In the genomic region with DNA sequence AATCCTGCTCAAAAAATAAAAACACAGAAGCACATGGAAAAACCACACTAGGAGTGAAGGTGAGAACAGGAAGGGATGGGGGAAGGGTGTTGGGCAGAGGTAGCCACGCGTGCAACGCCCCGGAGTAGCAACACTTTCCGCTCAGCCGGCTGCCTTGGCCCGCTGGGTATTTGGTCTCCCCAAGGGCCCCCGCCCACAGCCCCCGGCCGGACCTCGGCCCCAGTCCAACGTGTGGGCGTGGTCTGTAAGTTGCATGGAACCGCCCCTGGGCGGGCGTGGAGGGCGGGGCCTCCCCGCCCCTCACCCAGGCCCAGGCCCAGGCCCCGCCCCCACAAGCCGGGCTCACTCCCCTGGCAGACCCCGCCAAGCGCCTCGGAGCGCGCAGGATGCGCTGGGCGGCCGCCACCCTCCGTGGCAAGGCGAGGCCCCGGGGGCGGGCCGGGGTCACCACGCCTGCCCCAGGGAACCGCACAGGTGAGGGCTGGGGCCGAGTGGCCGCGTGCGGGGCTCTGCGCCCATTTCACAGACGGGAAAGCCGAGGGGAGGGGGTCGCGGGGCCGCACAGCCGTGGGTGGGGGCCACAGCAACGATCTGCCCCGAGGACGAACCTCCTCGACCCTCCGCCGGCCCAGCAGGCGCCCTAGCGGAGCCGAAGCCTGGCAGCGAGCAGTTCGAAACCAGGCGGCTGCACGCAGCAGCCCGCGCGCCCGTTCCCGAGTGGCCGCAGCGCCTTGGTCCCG, we compare ENCODE assay signal across 8 cellular contexts. TPM values are rescaled to one million over a fixed set of nuclear protein-coding genes. Genes with fewer than 3 reads are reported as not detected.
DNase-seq lines count a peak whose midpoint lies in the region; ATAC-seq and TF ChIP-seq lines count a peak whose summit lies in the region.

A gene (plus strand): TSS at position 345 of the 740 bp plus-strand sequence. CDS start 42 bp downstream, at position 387.

- TF ChIP-seq CTCF in CD14-positive monocyte (IDR thresholded peaks at IDR 0.05): no peak

- no peaks in the 10 kb centered on the region for H3K9me3 ChIP-seq in mononuclear cell (ENCODE audit: low read depth, low read length)

- H3K4me3 ChIP-seq in mononuclear cell (ENCODE audit: low read length): peak within 1 kb of the TSS; percentile 46

- POLR2A ChIA-PET in activated CD4-positive, alpha-beta T cell treated with anti-CD3 and anti-CD28 coated beads for 36 hours (lab: Charles Lee): interaction anchor here (1.1 to 2.8 kb wide), 2 partner anchors 33 to 40 kb away, joined by 3 to 11 read pairs; no protein-coding TSS in a partner anchor

- H3K4me1 Mint-ChIP-seq in CD14-positive monocyte: peaks cover 67% of the 10 kb centered on the region
- peaks cover 55% of the 10 kb centered on the region for H3K4me1 Mint-ChIP-seq in activated CD4-positive, alpha-beta T cell treated with anti-CD3 and anti-CD28 coated beads for 36 hours
- peaks cover 47 to 77% of the 10 kb centered on the region in 2 donors for H3K4me1 Mint-ChIP-seq in stimulated activated naive B cell treated with anti-CD40 and anti-IgM and Interleukin-4, amounts not matched to agents 10 μg/mL and 1 μg/mL and 100 μg/mL, for 72 hours

- H3K27me3 ChIP-seq in mononuclear cell (ENCODE audit: insufficient read depth, low read length): no peaks in the 10 kb centered on the region

- H3K27ac Mint-ChIP-seq in CD14-positive monocyte: peak within 1 kb of the TSS in 6 of 7 donors; percentile 71 to 93 (median 82)
- H3K27ac Mint-ChIP-seq in activated CD4-positive, alpha-beta T cell treated with anti-CD3 and anti-CD28 coated beads for 36 hours: peak within 1 kb of the TSS; percentile 98
- peak within 1 kb of the TSS; percentile 92 for H3K27ac Mint-ChIP-seq in stimulated activated naive B cell treated with anti-CD40 and anti-IgM and Interleukin-4, amounts not matched to agents 10 μg/mL and 1 μg/mL and 100 μg/mL, for 72 hours

- peaks cover 79% of the 10 kb centered on the region for H3K4me1 ChIP-seq in mononuclear cell (ENCODE audit: insufficient read depth, low read length)

- DNase-seq in CD14-positive monocyte (ENCODE audit: low spot score): no peak
- peak; percentile 86 for DNase-seq in activated CD4-positive, alpha-beta T cell treated with anti-CD3 and anti-CD28 coated beads for 36 hours
- peak; percentile 12 for DNase-seq in dermis blood vessel endothelial cell
- peak; percentile 75 for DNase-seq in stimulated activated naive B cell treated with anti-CD40 and anti-IgM and Interleukin-4, amounts not matched to agents 10 μg/mL and 1 μg/mL and 100 μg/mL, for 72 hours
- DNase-seq in NK-92 (lab: John Stamatoyannopoulos, UW; ENCODE audit: unreplicated experiment): no peak

- H3K27me3 Mint-ChIP-seq in CD14-positive monocyte (ENCODE audit: low read depth in 3 of 3): peaks cover 4 to 8% (median 6%) of the 10 kb centered on the region in 3 donors
- H3K27me3 Mint-ChIP-seq in activated CD4-positive, alpha-beta T cell treated with anti-CD3 and anti-CD28 coated beads for 36 hours: no peaks in the 10 kb centered on the region
- H3K27me3 Mint-ChIP-seq in stimulated activated naive B cell treated with anti-CD40 and anti-IgM and Interleukin-4, amounts not matched to agents 10 μg/mL and 1 μg/mL and 100 μg/mL, for 72 hours: no peaks in the 10 kb centered on the region

- ATAC-seq in GM19372 (IDR thresholded peaks at IDR 0.05; ENCODE audit: low read depth, unreplicated experiment) (peak; percentile 61), HG03571 (IDR thresholded peaks at IDR 0.05; ENCODE audit: unreplicated experiment) (peak; percentile 37)
- peak; percentile 66 for ATAC-seq in activated CD4-positive, alpha-beta T cell treated with anti-CD3 and anti-CD28 coated beads for 36 hours
- peak; percentile 66 to 71 for ATAC-seq in stimulated activated naive B cell treated with anti-CD40 and anti-IgM and Interleukin-4, amounts not matched to agents 10 μg/mL and 1 μg/mL and 100 μg/mL, for 72 hours (replicated peaks)

- intact Hi-C loops in CD14-positive monocyte (cut with micrococcal nuclease): no loop called here
- intact Hi-C loops in activated CD4-positive, alpha-beta T cell treated with anti-CD3 and anti-CD28 coated beads for 36 hours (cut with DNase I, micrococcal nuclease): loop anchor here (1.0 to 2.0 kb wide), 5 partner anchors 30 to 94 kb away; a partner anchor contains a TSS

- CTCF ChIA-PET in activated CD4-positive, alpha-beta T cell treated with anti-CD3 and anti-CD28 coated beads for 36 hours (lab: Charles Lee): interaction anchor here (0.8 to 2.4 kb wide), 4 partner anchors 10 to 57 kb away, joined by 3 to 9 read pairs (median 4); no protein-coding TSS in a partner anchor

- H3K9me3 Mint-ChIP-seq in CD14-positive monocyte: peaks cover 0 to 3% (median 0%) of the 10 kb centered on the region in 7 donors
- no peaks in the 10 kb centered on the region for H3K9me3 Mint-ChIP-seq in activated CD4-positive, alpha-beta T cell treated with anti-CD3 and anti-CD28 coated beads for 36 hours (ENCODE audit: low read depth)
- H3K9me3 Mint-ChIP-seq in stimulated activated naive B cell treated with anti-CD40 and anti-IgM and Interleukin-4, amounts not matched to agents 10 μg/mL and 1 μg/mL and 100 μg/mL, for 72 hours: no peaks in the 10 kb centered on the region

- peaks cover 3 to 7% of the 10 kb centered on the region in 2 donors for H3K36me3 Mint-ChIP-seq in CD14-positive monocyte
- H3K36me3 Mint-ChIP-seq in activated CD4-positive, alpha-beta T cell treated with anti-CD3 and anti-CD28 coated beads for 36 hours (ENCODE audit: low read depth): peaks cover 13% of the 10 kb centered on the region
- peaks cover 0 to 4% of the 10 kb centered on the region in 2 donors for H3K36me3 Mint-ChIP-seq in stimulated activated naive B cell treated with anti-CD40 and anti-IgM and Interleukin-4, amounts not matched to agents 10 μg/mL and 1 μg/mL and 100 μg/mL, for 72 hours

- H3K4me3 Mint-ChIP-seq in CD14-positive monocyte: peak within 1 kb of the TSS; percentile 90 to 94
- peak within 1 kb of the TSS; percentile 90 for H3K4me3 Mint-ChIP-seq in activated CD4-positive, alpha-beta T cell treated with anti-CD3 and anti-CD28 coated beads for 36 hours
- peak within 1 kb of the TSS; percentile 85 to 87 for H3K4me3 Mint-ChIP-seq in stimulated activated naive B cell treated with anti-CD40 and anti-IgM and Interleukin-4, amounts not matched to agents 10 μg/mL and 1 μg/mL and 100 μg/mL, for 72 hours

RNA-seq across cellular contexts. Expression of the gene that starts here (rescaled TPM):
- polyA plus RNA-seq in CD14-positive monocyte: 10 to 100 TPM; 10.5 to 15.7 TPM
- total RNA-seq in activated CD4-positive, alpha-beta T cell treated with anti-CD3 and anti-CD28 coated beads for 36 hours: 10 to 100 TPM; 51.4 to 57.9 TPM
- not detected in 2 replicates for total RNA-seq in dermis blood vessel endothelial cell
- total RNA-seq in mononuclear cell: 11.0 TPM

Comparison
In these comparisons a context has a peak if more than half of its experiments do, and no peak if none do; other contexts are left out.
1. RNA of the gene that starts here (total RNA-seq): 51.4 to 57.9 TPM in activated CD4-positive, alpha-beta T cell treated with anti-CD3 and anti-CD28 coated beads for 36 hours and 11.0 TPM in mononuclear cell (single experiment); not detected in dermis blood vessel endothelial cell; every median in the first group is over 10 times any median in the second.
2. Peak in DNase-seq in dermis blood vessel endothelial cell; RNA of the gene not detected or under 1 TPM.
3. DNase-seq: peak in activated CD4-positive, alpha-beta T cell treated with anti-CD3 and anti-CD28 coated beads for 36 hours (single experiment) and stimulated activated naive B cell treated with anti-CD40 and anti-IgM and Interleukin-4, amounts not matched to agents 10 μg/mL and 1 μg/mL and 100 μg/mL, for 72 hours (single experiment); none in CD14-positive monocyte (single experiment) and NK-92 (single experiment).
4. intact Hi-C loops: an anchor here in activated CD4-positive, alpha-beta T cell treated with anti-CD3 and anti-CD28 coated beads for 36 hours (1.0 to 2.0 kb wide); none called in CD14-positive monocyte.
5. Peak in every context shown above with its lines, with median percentiles within 50 percentile points of each other: H3K27ac Mint-ChIP-seq, H3K4me3 Mint-ChIP-seq and ATAC-seq.